In the genomic region with DNA sequence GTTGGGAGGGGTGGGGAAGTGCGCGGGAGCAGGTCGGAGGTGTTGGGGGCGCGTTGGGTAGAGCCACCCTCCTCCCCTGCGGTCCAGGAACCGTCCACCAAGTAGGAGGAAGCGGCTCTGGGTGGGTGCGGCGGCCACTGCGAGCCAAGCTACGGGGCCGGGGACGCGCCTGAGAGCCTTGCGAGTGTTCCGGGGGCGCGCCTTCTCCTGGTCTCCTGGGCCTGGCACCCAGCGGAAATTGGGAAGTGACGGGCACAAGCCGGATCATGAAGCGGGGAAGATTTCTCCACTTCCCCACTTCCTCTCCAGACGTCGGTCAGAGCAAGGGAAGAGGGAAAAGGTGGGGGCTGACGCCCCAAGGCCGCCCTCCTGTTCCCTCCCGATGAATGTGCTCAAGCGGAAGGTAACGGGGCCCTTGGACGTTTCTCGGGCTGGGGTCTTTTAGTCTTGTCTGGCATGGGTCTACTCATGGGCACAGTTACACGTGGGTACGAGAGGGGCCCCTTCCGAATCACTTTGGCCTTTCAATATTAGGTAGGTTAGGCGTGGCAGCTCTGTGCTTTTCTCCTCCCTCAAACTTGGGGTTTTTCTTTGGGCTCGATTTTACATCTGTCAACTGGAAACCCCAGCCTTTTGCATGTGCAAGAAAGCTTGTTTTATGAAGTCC, we compare ENCODE assay signal across 8 cellular contexts. TPM values are rescaled to one million over a fixed set of nuclear protein-coding genes. Genes with fewer than 3 reads are reported as not detected.
DNase-seq lines count a peak whose midpoint lies in the region; ATAC-seq and TF ChIP-seq lines count a peak whose summit lies in the region.

No MANE protein-coding gene starts in this region.

- TF ChIP-seq CTCF in prostate gland (IDR thresholded peaks at IDR 0.05): no peak

- no peak for DNase-seq in CD8-positive, alpha-beta memory T cell
- DNase-seq in activated CD4-positive, alpha-beta T cell treated with anti-CD3 and anti-CD28 coated beads, Interleukin-2, amount 50 U/mL, for 1 hour: peak; percentile 10
- peak; percentile 51 for DNase-seq in glomerular visceral epithelial cell (ENCODE audit: extremely low spot score)
- no peak for DNase-seq in prostate gland (ENCODE audit: low spot score)
- no peak for DNase-seq in epidermal melanocyte (ENCODE audit: insufficient read length, low spot score)

- H3K27me3 ChIP-seq in CD8-positive, alpha-beta memory T cell (ENCODE audit: insufficient read depth, low read length, poor library complexity, severe bottlenecking): no peaks in the 10 kb centered on the region
- H3K27me3 ChIP-seq in prostate gland (replicated peaks; ENCODE audit: insufficient read depth): no peaks in the 10 kb centered on the region

- POLR2A ChIA-PET in CD8-positive, alpha-beta memory T cell (lab: Charles Lee): interaction anchor here (0.6 to 4.6 kb wide), 17 partner anchors 8 to 346 kb away, joined by 3 to 153 read pairs (median 4); partner anchors contain the start of genes ACTN3, BBS1, CCDC87 and CCS

- peak; percentile 13 for ATAC-seq in HG03039 (IDR thresholded peaks at IDR 0.05; ENCODE audit: unreplicated experiment)
- ATAC-seq in HG02970 (IDR thresholded peaks at IDR 0.05; ENCODE audit: low FRiP score, unreplicated experiment): no peak
- no peak for ATAC-seq in HG03342 (IDR thresholded peaks at IDR 0.05; ENCODE audit: unreplicated experiment)

- H3K4me1 Mint-ChIP-seq in CD8-positive, alpha-beta memory T cell: peaks cover 51 to 68% (median 54%) of the 10 kb centered on the region in 3 donors

- H3K4me3 Mint-ChIP-seq in CD8-positive, alpha-beta memory T cell: peak overlapping the region; percentile 97 to 99 (median 98)

- H3K9me3 Mint-ChIP-seq in CD8-positive, alpha-beta memory T cell: no peaks in the 10 kb centered on the region

- no peak for TF ChIP-seq POLR2A in prostate gland (IDR thresholded peaks at IDR 0.05)

- peak overlapping the region; percentile 100 for H3K27ac ChIP-seq in CD8-positive, alpha-beta memory T cell (ENCODE audit: low read depth, low read length)
- peak overlapping the region; percentile 94 for H3K27ac ChIP-seq in prostate gland

- under 1% methylated on average over 37 of the region's 37 CpGs for WGBS in prostate gland

- peaks cover 49% of the 10 kb centered on the region for H3K4me1 ChIP-seq in CD8-positive, alpha-beta memory T cell (ENCODE audit: insufficient read depth, low read length)
- peaks cover 11% of the 10 kb centered on the region for H3K4me1 ChIP-seq in prostate gland (replicated peaks)

- H3K27me3 Mint-ChIP-seq in CD8-positive, alpha-beta memory T cell: peaks cover 0 to 4% of the 10 kb centered on the region in 2 donors

- H3K9me3 ChIP-seq in CD8-positive, alpha-beta memory T cell (ENCODE audit: low read length): no peaks in the 10 kb centered on the region
- no peaks in the 10 kb centered on the region for H3K9me3 ChIP-seq in prostate gland

- peaks cover 0 to 49% (median 7%) of the 10 kb centered on the region in 3 donors for H3K36me3 Mint-ChIP-seq in CD8-positive, alpha-beta memory T cell

- intact Hi-C loops in prostate gland (cut with DNase I): no loop called here

- peak overlapping the region; percentile 97 to 100 (median 99) for H3K27ac Mint-ChIP-seq in CD8-positive, alpha-beta memory T cell

- peaks cover 12% of the 10 kb centered on the region for H3K36me3 ChIP-seq in CD8-positive, alpha-beta memory T cell (ENCODE audit: insufficient read depth, low read length)
- H3K36me3 ChIP-seq in prostate gland: no peaks in the 10 kb centered on the region

- peak overlapping the region; percentile 99 for H3K4me3 ChIP-seq in CD8-positive, alpha-beta memory T cell (ENCODE audit: low read length)
- H3K4me3 ChIP-seq in prostate gland: peak overlapping the region; percentile 80 to 95

- CTCF ChIA-PET in CD8-positive, alpha-beta memory T cell (lab: Charles Lee): interaction anchor here (0.6 to 2.6 kb wide), 11 partner anchors 8 to 498 kb away, joined by 3 to 20 read pairs (median 4); partner anchors contain the start of genes DPP3, RBM4, RBM4B and RCE1

RNA-seq across cellular contexts. Expression of gene RBM14, which starts 0.9 kb away (rescaled TPM):
- total RNA-seq in CD8-positive, alpha-beta memory T cell: 100 to 1,000 TPM; 152 to 165 TPM
- 87.9 TPM for polyA plus RNA-seq in CD8-positive, alpha-beta memory T cell
- 10 to 100 TPM; 45.9 to 98.8 TPM for total RNA-seq in prostate gland

RNA-seq across cellular contexts. Expression of gene RBM4, which starts 21.2 kb away (rescaled TPM):
- 100 to 1,000 TPM; 115 to 124 TPM for total RNA-seq in CD8-positive, alpha-beta memory T cell
- 224 TPM for polyA plus RNA-seq in CD8-positive, alpha-beta memory T cell
- total RNA-seq in prostate gland: 100 to 1,000 TPM; 105 to 137 TPM

RNA-seq across cellular contexts. Expression of gene CCS, which starts 24.3 kb away (rescaled TPM):
- 10 to 100 TPM; 24.1 to 25.7 TPM for total RNA-seq in CD8-positive, alpha-beta memory T cell
- polyA plus RNA-seq in CD8-positive, alpha-beta memory T cell: 41.1 TPM
- 10 to 100 TPM; 31.0 to 63.8 TPM for total RNA-seq in prostate gland

RNA-seq across cellular contexts. Expression of gene CCDC87, which starts 24.4 kb away (rescaled TPM):
- under 1 TPM; 0.20 to 0.27 TPM for total RNA-seq in CD8-positive, alpha-beta memory T cell
- not detected for polyA plus RNA-seq in CD8-positive, alpha-beta memory T cell
- 1 to 10 TPM in 1 of 2 donors, under 1 TPM in 1; 0.82 to 3.8 TPM for total RNA-seq in prostate gland

RNA-seq across cellular contexts. Expression of gene CTSF, which starts 48.9 kb away (rescaled TPM):
- 1 to 10 TPM; 5.6 to 6.0 TPM for total RNA-seq in CD8-positive, alpha-beta memory T cell
- polyA plus RNA-seq in CD8-positive, alpha-beta memory T cell: 20.6 TPM
- total RNA-seq in prostate gland: 100 to 1,000 TPM; 119 to 130 TPM

Comparison
In these comparisons a context has a peak if more than half of its experiments do, and no peak if none do; other contexts are left out.
1. DNase-seq: peak in activated CD4-positive, alpha-beta T cell treated with anti-CD3 and anti-CD28 coated beads, Interleukin-2, amount 50 U/mL, for 1 hour (single experiment) and glomerular visceral epithelial cell (single experiment); none in CD8-positive, alpha-beta memory T cell (0 of 5), prostate gland (single experiment) and epidermal melanocyte (single experiment).